Comparison of ENCODE assay signal across 21 cellular contexts in the genomic region with DNA sequence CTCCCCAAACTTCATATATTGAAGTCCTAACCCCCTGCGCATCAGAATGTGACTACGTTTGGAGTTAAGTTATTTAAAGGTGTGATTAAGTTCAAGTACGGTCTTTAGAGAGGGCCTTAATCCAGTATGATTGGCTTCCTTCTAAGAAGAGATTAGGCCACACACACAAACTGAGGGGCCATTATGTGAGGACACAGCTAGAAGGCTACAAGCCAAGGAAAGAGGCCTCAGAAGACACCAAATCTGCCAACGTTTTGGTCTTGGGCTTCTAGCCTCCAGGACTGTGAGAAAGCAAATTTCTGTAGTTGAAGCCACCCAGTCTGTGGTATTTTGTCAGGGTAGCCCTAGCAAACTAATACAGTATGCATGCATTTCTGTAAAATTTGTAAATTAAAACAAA. TPM values are rescaled to one million over a fixed set of nuclear protein-coding genes. Genes with fewer than 3 reads are reported as not detected.
DNase-seq lines count a peak whose midpoint lies in the region; ATAC-seq, FAIRE-seq and TF ChIP-seq lines count a peak whose summit lies in the region.
"Had no signal": no experiment of that assay in that cellular context is flagged by ENCODE, and none has a peak within 500 bp of the region (broad histone marks: within the 10 kb centered on the region; RNA-seq: fewer than 3 reads in every experiment).

No MANE protein-coding gene starts in this region.

- FAIRE-seq in H54 (lab: Jason Lieb, UNC), result peak; percentile 65
- FAIRE-seq: A204.1, GM19239 had no signal

- peak overlapping the region; percentile 69 for H3K27ac Mint-ChIP-seq in activated T-helper 17 cell treated with anti-CD3 and anti-CD28 coated beads, Interleukin-2, amount 50 U/mL, for 72 hours
- H3K27ac Mint-ChIP-seq: CD14-positive monocyte had no signal

- no peak overlapping the region for H3K9ac ChIP-seq in PC-3 (ENCODE audit: low read length)

- no peaks in the 10 kb centered on the region for H3K9me2 ChIP-seq in PC-3 (replicated peaks; ENCODE audit: low read length)

- no peaks in the 10 kb centered on the region for H3F3A ChIP-seq in PC-3 (ENCODE audit: low read length, unreplicated experiment)

- ATAC-seq in PC-3 (peak; percentile 25), GM19324 (IDR thresholded peaks at IDR 0.05; ENCODE audit: low FRiP score, unreplicated experiment) (no peak)
- no peak for ATAC-seq in activated T-helper 17 cell treated with anti-CD3 and anti-CD28 coated beads, Interleukin-2, amount 50 U/mL, for 72 hours (replicated peaks)
- ATAC-seq: HCT116 had no signal

- H3K4me1 Mint-ChIP-seq in activated T-helper 17 cell treated with anti-CD3 and anti-CD28 coated beads, Interleukin-2, amount 50 U/mL, for 72 hours, result peaks cover 7% of the 10 kb centered on the region
- H3K4me1 Mint-ChIP-seq: CD14-positive monocyte had no signal

- BruUV-seq in PC-3 (replicated peaks; lab: Mats Ljungman, UMichigan), result no TSS peak

- H3K4me1 ChIP-seq in PC-3 (ENCODE audit: insufficient read depth, low read length), result no peaks in the 10 kb centered on the region
- H3K4me1 ChIP-seq: SJSA1 had no signal

- H3K9me3 Mint-ChIP-seq in activated T-helper 17 cell treated with anti-CD3 and anti-CD28 coated beads, Interleukin-2, amount 50 U/mL, for 72 hours, result no peaks in the 10 kb centered on the region

- TF ChIP-seq CTCF in C4-2B (conservative IDR thresholded peaks at IDR 0.05), result no peak
- TF ChIP-seq CTCF in PC-3 (conservative IDR thresholded peaks at IDR 0.05; ENCODE audit: low read depth, low read length), result no peak

- DNase-seq in H54 (ENCODE audit: insufficient read length, low spot score) (no peak), PC-3 (no peak), H4 (ENCODE audit: low spot score) (no peak), DMS79 (lab: John Stamatoyannopoulos, UW) (no peak), KBM-7 (no peak)
- DNase-seq: DMS53, EL, NCI-H1092, NCI-H1436, NCI-H187 treated with DMSO at 0.1 percent for 48 hours, NCI-H2107, NCI-H446 treated with DMSO at 0.1 percent for 48 hours, NCI-H69 had no signal

- no peak for TF ChIP-seq POLR2A in H54 (IDR thresholded peaks at IDR 0.05; ENCODE audit: low read depth, low read length)

- no peak overlapping the region for H2AFZ ChIP-seq in PC-3 (ENCODE audit: low read length)

- H3K79me2 ChIP-seq in PC-3 (ENCODE audit: low read length), result peaks cover 82% of the 10 kb centered on the region

- CTCF ChIA-PET in PC-3 (lab: Charles Lee), result no interaction called here

- H3K4me3 Mint-ChIP-seq in activated T-helper 17 cell treated with anti-CD3 and anti-CD28 coated beads, Interleukin-2, amount 50 U/mL, for 72 hours, result no peak overlapping the region
- H3K4me3 Mint-ChIP-seq: CD14-positive monocyte had no signal

- in situ Hi-C loops in KBM-7 (cut with MboI; ENCODE audit: low pct_unique_long_range_greater_than_20kb, low sequenced_read_pairs), result no loop called here

- H3K36me3 ChIP-seq in PC-3 (ENCODE audit: low read depth, low read length), result peaks cover 5% of the 10 kb centered on the region; the same call in 1 of the 2 replicates

- H3K4me3 ChIP-seq in PC-3 (ENCODE audit: low read length), result no peak overlapping the region
- H3K4me3 ChIP-seq: SJSA1 had no signal

- H3K27ac ChIP-seq in C4-2B (peak overlapping the region; percentile 79; the same call in 1 of the 2 replicates), PC-3 (ENCODE audit: low read length) (no peak overlapping the region)
- H3K27ac ChIP-seq: SJSA1 had no signal

- no peaks in the 10 kb centered on the region for H4K20me1 ChIP-seq in PC-3 (ENCODE audit: low read length)

- POLR2A ChIA-PET in PC-3 (lab: Charles Lee; ENCODE audit: unreplicated experiment), result no interaction called here

- H3K9me3 ChIP-seq in PC-3 (ENCODE audit: low read length), result no peaks in the 10 kb centered on the region
- H3K9me3 ChIP-seq: SJSA1 had no signal

- H3K36me3 Mint-ChIP-seq in activated T-helper 17 cell treated with anti-CD3 and anti-CD28 coated beads, Interleukin-2, amount 50 U/mL, for 72 hours (ENCODE audit: low read depth), result peaks cover 6% of the 10 kb centered on the region

- no peaks in the 10 kb centered on the region for H3K27me3 ChIP-seq in PC-3 (ENCODE audit: low read length)
- H3K27me3 ChIP-seq: SJSA1 had no signal

- no peak overlapping the region for H3K4me2 ChIP-seq in PC-3 (ENCODE audit: low read length)

- intact Hi-C loops in PC-3 (cut with micrococcal nuclease), result no loop called here

- H3K27me3 Mint-ChIP-seq in activated T-helper 17 cell treated with anti-CD3 and anti-CD28 coated beads, Interleukin-2, amount 50 U/mL, for 72 hours, result no peaks in the 10 kb centered on the region

RNA-seq across cellular contexts. Expression of a gene that starts 41.7 kb away (rescaled TPM):
- 63.2 and 75.2 TPM in 2 replicates for total RNA-seq in PC-3 (2014; rRNA removed)
- 10 to 100 TPM; 18.5 to 20.0 TPM for total RNA-seq in activated T-helper 17 cell treated with anti-CD3 and anti-CD28 coated beads, Interleukin-2, amount 50 U/mL, for 72 hours
- total RNA-seq in H4 (2014; rRNA removed; shearing (Covaris generic)), result 19.4 and 29.9 TPM in 2 replicates
